In genomic region chrX:137573356-137574101, GRCh38 we compare ENCODE assay signal across 1 cellular context.
TF ChIP-seq lines count a peak whose summit lies in the region.

No MANE protein-coding gene starts in this region.

TF ChIP-seq in neural cell, 6 proteins besides CTCF, POLR2A, EP300 and RAD21 (continued from another document):
- no peak for TF ChIP-seq REST (IDR thresholded peaks at IDR 0.05; ENCODE audit: borderline replicate concordance)
